Comparison of ENCODE assay signal across 2 cellular contexts in the genomic region with DNA sequence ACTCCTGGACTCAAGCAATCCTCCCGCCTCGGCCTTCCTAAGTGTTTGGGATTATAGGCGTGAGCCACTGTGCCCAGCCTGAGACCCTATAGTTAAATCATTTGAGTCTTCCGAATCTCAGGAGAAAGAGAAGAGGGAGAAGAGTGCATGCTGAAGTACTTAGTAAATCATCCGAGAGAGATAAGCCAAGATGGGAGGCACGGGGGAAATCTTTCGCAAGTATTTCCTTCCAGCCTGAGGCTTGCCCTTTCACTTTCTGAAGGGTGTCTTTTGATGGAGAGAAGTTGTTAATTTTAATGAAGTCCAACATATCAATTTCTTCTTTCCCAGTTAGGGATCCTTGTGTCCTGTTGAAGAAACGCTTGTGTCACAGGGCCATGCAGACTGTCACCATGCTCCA.
A peak's percentile ranks its signal among the peaks of the same experiment; 100 is the strongest.
TF ChIP-seq lines count a peak whose summit lies in the region.

No MANE protein-coding gene starts in this region.

TF ChIP-seq in IMR-90, 13 proteins besides CTCF, POLR2A, EP300 and RAD21 (continued from another document):
- TF ChIP-seq BHLHE40 (IDR thresholded peaks at IDR 0.05; ENCODE audit: low read depth, low read length), result 0 out of 2 replicates have a peak, but pooled peaks have one; percentile 9
- TF ChIP-seq, protein P1, sequence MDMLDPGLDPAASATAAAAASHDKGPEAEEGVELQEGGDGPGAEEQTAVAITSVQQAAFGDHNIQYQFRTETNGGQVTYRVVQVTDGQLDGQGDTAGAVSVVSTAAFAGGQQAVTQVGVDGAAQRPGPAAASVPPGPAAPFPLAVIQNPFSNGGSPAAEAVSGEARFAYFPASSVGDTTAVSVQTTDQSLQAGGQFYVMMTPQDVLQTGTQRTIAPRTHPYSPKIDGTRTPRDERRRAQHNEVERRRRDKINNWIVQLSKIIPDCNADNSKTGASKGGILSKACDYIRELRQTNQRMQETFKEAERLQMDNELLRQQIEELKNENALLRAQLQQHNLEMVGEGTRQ (IDR thresholded peaks at IDR 0.05; ENCODE audit: low read depth, low read length), result no peak
- TF ChIP-seq SMC3 (IDR thresholded peaks at IDR 0.05; ENCODE audit: low read depth, low read length), result no peak

TF ChIP-seq in SK-N-SH treated with all-trans-retinoic acid at 6 μM for 48 hours, 23 proteins besides CTCF, POLR2A, EP300 and RAD21 (continued from another document):
- TF ChIP-seq, protein P2, sequence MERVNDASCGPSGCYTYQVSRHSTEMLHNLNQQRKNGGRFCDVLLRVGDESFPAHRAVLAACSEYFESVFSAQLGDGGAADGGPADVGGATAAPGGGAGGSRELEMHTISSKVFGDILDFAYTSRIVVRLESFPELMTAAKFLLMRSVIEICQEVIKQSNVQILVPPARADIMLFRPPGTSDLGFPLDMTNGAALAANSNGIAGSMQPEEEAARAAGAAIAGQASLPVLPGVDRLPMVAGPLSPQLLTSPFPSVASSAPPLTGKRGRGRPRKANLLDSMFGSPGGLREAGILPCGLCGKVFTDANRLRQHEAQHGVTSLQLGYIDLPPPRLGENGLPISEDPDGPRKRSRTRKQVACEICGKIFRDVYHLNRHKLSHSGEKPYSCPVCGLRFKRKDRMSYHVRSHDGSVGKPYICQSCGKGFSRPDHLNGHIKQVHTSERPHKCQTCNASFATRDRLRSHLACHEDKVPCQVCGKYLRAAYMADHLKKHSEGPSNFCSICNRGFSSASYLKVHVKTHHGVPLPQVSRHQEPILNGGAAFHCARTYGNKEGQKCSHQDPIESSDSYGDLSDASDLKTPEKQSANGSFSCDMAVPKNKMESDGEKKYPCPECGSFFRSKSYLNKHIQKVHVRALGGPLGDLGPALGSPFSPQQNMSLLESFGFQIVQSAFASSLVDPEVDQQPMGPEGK (CRISPR knock-in tag; IDR thresholded peaks at IDR 0.05; ENCODE audit: borderline replicate concordance), result no peak
- TF ChIP-seq PPARA (CRISPR knock-in tag; IDR thresholded peaks at IDR 0.05; ENCODE audit: borderline replicate concordance) (no peak), ZC3H10 (CRISPR knock-in tag; IDR thresholded peaks at IDR 0.05) (no peak), ISL1 (CRISPR knock-in tag; IDR thresholded peaks at IDR 0.05) (no peak), ESRRG (CRISPR knock-in tag; IDR thresholded peaks at IDR 0.05) (no peak), SNAI2 (CRISPR knock-in tag; IDR thresholded peaks at IDR 0.05) (no peak), TOX (CRISPR knock-in tag; IDR thresholded peaks at IDR 0.05; ENCODE audit: borderline replicate concordance) (no peak)
- TF ChIP-seq, protein P3, sequence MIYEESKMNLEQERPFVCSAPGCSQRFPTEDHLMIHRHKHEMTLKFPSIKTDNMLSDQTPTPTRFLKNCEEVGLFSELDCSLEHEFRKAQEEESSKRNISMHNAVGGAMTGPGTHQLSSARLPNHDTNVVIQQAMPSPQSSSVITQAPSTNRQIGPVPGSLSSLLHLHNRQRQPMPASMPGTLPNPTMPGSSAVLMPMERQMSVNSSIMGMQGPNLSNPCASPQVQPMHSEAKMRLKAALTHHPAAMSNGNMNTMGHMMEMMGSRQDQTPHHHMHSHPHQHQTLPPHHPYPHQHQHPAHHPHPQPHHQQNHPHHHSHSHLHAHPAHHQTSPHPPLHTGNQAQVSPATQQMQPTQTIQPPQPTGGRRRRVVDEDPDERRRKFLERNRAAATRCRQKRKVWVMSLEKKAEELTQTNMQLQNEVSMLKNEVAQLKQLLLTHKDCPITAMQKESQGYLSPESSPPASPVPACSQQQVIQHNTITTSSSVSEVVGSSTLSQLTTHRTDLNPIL (CRISPR knock-in tag; IDR thresholded peaks at IDR 0.05; ENCODE audit: low read depth), result no peak
